21 cellular contexts compared by ENCODE assay signal in the genomic region with DNA sequence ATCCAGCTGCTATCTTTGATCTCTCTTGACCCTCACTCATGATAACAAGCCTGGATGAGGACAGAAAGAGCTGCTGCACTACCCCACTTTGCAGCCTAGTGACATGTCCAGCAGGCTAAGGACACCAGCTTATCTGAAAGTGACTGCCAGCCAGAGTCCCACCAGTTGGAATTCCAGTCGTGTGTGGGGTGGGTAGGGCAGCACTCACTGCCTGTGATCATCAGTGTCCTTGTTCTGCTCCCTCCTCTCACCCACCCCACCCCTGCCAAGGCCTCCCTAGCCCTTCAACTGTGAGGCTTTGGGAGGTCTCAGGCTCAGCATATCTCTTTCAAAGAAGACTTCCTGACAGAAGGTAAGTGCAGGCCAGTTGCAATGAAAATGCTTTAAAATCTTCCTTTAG. TPM values are rescaled to one million over a fixed set of nuclear protein-coding genes. Genes with fewer than 3 reads are reported as not detected.
DNase-seq lines count a peak whose midpoint lies in the region; ATAC-seq and TF ChIP-seq lines count a peak whose summit lies in the region.
"Had no signal": no experiment of that assay in that cellular context is flagged by ENCODE, and none has a peak within 500 bp of the region (broad histone marks: within the 10 kb centered on the region; RNA-seq: fewer than 3 reads in every experiment).

No MANE protein-coding gene starts in this region.

- H3K9me3 ChIP-seq in PC-9 (ENCODE audit: insufficient read depth, low read depth) (no peaks in the 10 kb centered on the region), trophoblast cell (ENCODE audit: insufficient read depth, low read depth, low read length) (no peaks in the 10 kb centered on the region), Karpas-422 (ENCODE audit: low read length) (no peaks in the 10 kb centered on the region)

- WGBS in trophoblast cell (ENCODE audit: extremely low coverage, insufficient coverage, insufficient read length), result no CpG with 5 or more reads among the region's 1 CpG

- peaks cover 32% of the 10 kb centered on the region for H3K4me1 Mint-ChIP-seq in GM23338
- H3K4me1 Mint-ChIP-seq: CD8-positive, alpha-beta memory T cell had no signal

- intact Hi-C loops in PC-9 (cut with micrococcal nuclease; ENCODE audit: unreplicated experiment), result no loop called here
- intact Hi-C loops in left ventricle myocardium superior (cut with micrococcal nuclease), result no loop called here

- H3K4me2 ChIP-seq in GM23338 (no peak overlapping the region), PC-9 (no peak overlapping the region), trophoblast cell (ENCODE audit: low read length) (no peak overlapping the region), Karpas-422 (ENCODE audit: low read depth, low read length, poor library complexity, severe bottlenecking) (no peak overlapping the region)

- peak overlapping the region; percentile 44 for H2AK5ac ChIP-seq in trophoblast cell (ENCODE audit: low read length)

- peak overlapping the region; percentile 50 for H4K91ac ChIP-seq in trophoblast cell (ENCODE audit: low read depth, low read length)

- H3K18ac ChIP-seq in trophoblast cell (ENCODE audit: low read length), result no peak overlapping the region

- DNase-seq in GM23338 (ENCODE audit: low spot score) (no peak), PC-9 (no peak), left ventricle myocardium superior (no peak), trophoblast cell (no peak), Karpas-422 (no peak), NCI-H1105 (lab: John Stamatoyannopoulos, UW) (no peak), HuH-7.5 (ENCODE audit: low spot score) (no peak)
- DNase-seq: ACHN; C1 segment of cervical spinal cord; CD8-positive, alpha-beta memory T cell; DMS53; EL; H7; KG1; NCI-H1092; NCI-H2081; NCI-H510A treated with DMSO at 0.1 percent for 48 hours; NCI-H774; OCI-M1; RPMI8226 had no signal

- H3F3A ChIP-seq in GM23338 (replicated peaks; ENCODE audit: low read depth) (no peaks in the 10 kb centered on the region), PC-9 (ENCODE audit: insufficient read depth, low read depth) (peaks cover 33% of the 10 kb centered on the region)

- H2BK120ac ChIP-seq in trophoblast cell (ENCODE audit: insufficient read depth, low read length, poor library complexity), result no peak overlapping the region

- CTCF ChIA-PET in PC-9 (lab: Charles Lee), result no interaction called here

- H3K27ac ChIP-seq in GM23338 (ENCODE audit: low read depth), result no peak overlapping the region
- H3K27ac ChIP-seq in PC-9, result peak overlapping the region; percentile 82
- no peak overlapping the region for H3K27ac ChIP-seq in trophoblast cell (ENCODE audit: low read depth, low read length)
- H3K27ac ChIP-seq in Karpas-422 (ENCODE audit: low read length), result no peak overlapping the region

- H3K9me3 Mint-ChIP-seq in GM23338, result peaks cover 10% of the 10 kb centered on the region

- H4K8ac ChIP-seq in trophoblast cell (ENCODE audit: low read depth, low read length), result no peak overlapping the region

- ATAC-seq in GM23338 (peak; percentile 54), left ventricle myocardium superior (peak; percentile 58)
- ATAC-seq: HepG2 had no signal

- H3K9ac ChIP-seq in trophoblast cell (ENCODE audit: low read length) (no peak overlapping the region), Karpas-422 (ENCODE audit: low read length) (no peak overlapping the region)

- no peak overlapping the region for H3K27ac Mint-ChIP-seq in GM23338
- H3K27ac Mint-ChIP-seq: CD8-positive, alpha-beta memory T cell had no signal

- TF ChIP-seq CTCF in GM23338 (conservative IDR thresholded peaks at IDR 0.05; ENCODE audit: low read depth in 2 of 2), result no peak
- TF ChIP-seq CTCF in PC-9 (conservative IDR thresholded peaks at IDR 0.05), result no peak

- no peak overlapping the region for H3K4me3 ChIP-seq in GM23338
- no peak overlapping the region for H3K4me3 ChIP-seq in PC-9
- H3K4me3 ChIP-seq in trophoblast cell (ENCODE audit: low read depth, low read length), result no peak overlapping the region
- no peak overlapping the region for H3K4me3 ChIP-seq in Karpas-422 (ENCODE audit: low read length)

- POLR2A ChIA-PET in PC-9 (lab: Charles Lee; ENCODE audit: unreplicated experiment), result no interaction called here

- H3K14ac ChIP-seq in trophoblast cell (ENCODE audit: low read length), result no peak overlapping the region

- H3K4me3 Mint-ChIP-seq in GM23338, result no peak overlapping the region
- H3K4me3 Mint-ChIP-seq: CD8-positive, alpha-beta memory T cell had no signal

- H2AFZ ChIP-seq in GM23338 (peak overlapping the region; percentile 33; the same call in 1 of the 2 replicates), PC-9 (no peak overlapping the region; the same call in 1 of the 2 replicates), trophoblast cell (ENCODE audit: insufficient read depth, low read length, poor library complexity) (no peak overlapping the region), Karpas-422 (ENCODE audit: low read length) (no peak overlapping the region)

- H3K9me2 ChIP-seq in GM23338 (ENCODE audit: insufficient read depth) (no peaks in the 10 kb centered on the region; the same call in 1 of the 2 replicates), PC-9 (ENCODE audit: insufficient read depth) (no peaks in the 10 kb centered on the region), Karpas-422 (replicated peaks; ENCODE audit: insufficient read depth, low read length) (no peaks in the 10 kb centered on the region)

- peak overlapping the region; percentile 78 for H2BK12ac ChIP-seq in trophoblast cell (ENCODE audit: low read length)

- H3K4ac ChIP-seq in trophoblast cell (ENCODE audit: low read depth, low read length), result no peak overlapping the region

- H4K12ac ChIP-seq in trophoblast cell (ENCODE audit: low read depth, low read length), result no peak overlapping the region

- H3K36me3 ChIP-seq in GM23338 (ENCODE audit: insufficient read depth), result no peaks in the 10 kb centered on the region
- H3K36me3 ChIP-seq in PC-9 (ENCODE audit: low read depth), result no peaks in the 10 kb centered on the region
- no peaks in the 10 kb centered on the region for H3K36me3 ChIP-seq in trophoblast cell (ENCODE audit: control insufficient read depth in 1 of 2, insufficient read depth in 2 of 2, low read length in 2 of 2)
- no peaks in the 10 kb centered on the region for H3K36me3 ChIP-seq in Karpas-422 (ENCODE audit: insufficient read depth, low read length)

- H3K79me2 ChIP-seq in GM23338 (replicated peaks; ENCODE audit: insufficient read depth) (no peaks in the 10 kb centered on the region), PC-9 (ENCODE audit: low read depth) (no peaks in the 10 kb centered on the region), trophoblast cell (ENCODE audit: control insufficient read depth, insufficient read depth, low read length, poor library complexity) (no peaks in the 10 kb centered on the region), Karpas-422 (ENCODE audit: low read length) (no peaks in the 10 kb centered on the region)

- BruUV-seq in PC-9 (replicated peaks; lab: Mats Ljungman, UMichigan), result no TSS peak

- H3K27me3 ChIP-seq in GM23338 (ENCODE audit: insufficient read depth) (no peaks in the 10 kb centered on the region), PC-9 (ENCODE audit: insufficient read depth, low read depth) (no peaks in the 10 kb centered on the region), trophoblast cell (ENCODE audit: insufficient read depth, low read length) (no peaks in the 10 kb centered on the region), Karpas-422 (ENCODE audit: low read length) (no peaks in the 10 kb centered on the region)

- no peak overlapping the region for H2BK5ac ChIP-seq in trophoblast cell (ENCODE audit: low read depth, low read length, poor library complexity)

- H4K20me1 ChIP-seq in GM23338 (replicated peaks; ENCODE audit: insufficient read depth) (no peaks in the 10 kb centered on the region), PC-9 (ENCODE audit: insufficient read depth) (no peaks in the 10 kb centered on the region), Karpas-422 (ENCODE audit: insufficient read depth, low read depth, low read length) (no peaks in the 10 kb centered on the region)

- H3K27me3 Mint-ChIP-seq in GM23338 (ENCODE audit: insufficient read depth, low read depth, poor library complexity), result peaks cover 2% of the 10 kb centered on the region

- H3K79me1 ChIP-seq in trophoblast cell (ENCODE audit: low read length), result no peaks in the 10 kb centered on the region

- H3K23ac ChIP-seq in trophoblast cell (ENCODE audit: low read length), result no peak overlapping the region

- peaks cover 25% of the 10 kb centered on the region for H3K4me1 ChIP-seq in GM23338 (ENCODE audit: insufficient read depth)
- peaks cover 35% of the 10 kb centered on the region for H3K4me1 ChIP-seq in PC-9 (replicated peaks; ENCODE audit: insufficient read depth)
- H3K4me1 ChIP-seq in trophoblast cell (ENCODE audit: control insufficient read depth in 1 of 2, insufficient read depth in 2 of 2, low read length in 2 of 2), result peaks cover 4 to 6% of the 10 kb centered on the region in 2 experiments
- no peaks in the 10 kb centered on the region; the same call in 1 of the 2 replicates for H3K4me1 ChIP-seq in Karpas-422 (ENCODE audit: low read length)

- H3K36me3 Mint-ChIP-seq in GM23338 (ENCODE audit: low read depth), result peaks cover 8% of the 10 kb centered on the region; the same call in 2 of the 3 replicates
- H3K36me3 Mint-ChIP-seq: CD8-positive, alpha-beta memory T cell had no signal

TF ChIP-seq in GM23338, 12 proteins besides CTCF, POLR2A, EP300 and RAD21:
- no peak for TF ChIP-seq POLR2AphosphoS5 (IDR thresholded peaks at IDR 0.05; ENCODE audit: low read depth)

RNA-seq across cellular contexts. Expression of gene NMNAT2, which starts 15.5 kb away (rescaled TPM):
- total RNA-seq in GM23338 (2014; rRNA removed; shearing (Covaris generic)), result 8.5 and 10.0 TPM in 2 replicates
- 3.6 and 3.8 TPM in 2 replicates for polyA plus RNA-seq in GM23338 (2016; fragmentation: Nextera tagmentation; extraction: Ambion mirVana)
- total RNA-seq in PC-9 (2021) (22.5 and 29.2 TPM in 2 replicates), left ventricle myocardium superior (1.2 TPM)
- 39.8 and 40.2 TPM in 2 replicates for polyA plus RNA-seq in trophoblast cell (2013)
- not detected in 2 replicates for total RNA-seq in Karpas-422 (2014; rRNA removed; shearing (Covaris generic); ENCODE audit: low replicate concordance)
- total RNA-seq: CD8-positive, alpha-beta memory T cell; HepG2 had no signal
- polyA plus RNA-seq: CD8-positive, alpha-beta memory T cell; HepG2 had no signal

RNA-seq across cellular contexts. Expression of gene SMG7, which starts 38.6 kb away (rescaled TPM):
- total RNA-seq in GM23338 (2014; rRNA removed; shearing (Covaris generic)), result 79.4 and 96.4 TPM in 2 replicates
- polyA plus RNA-seq in GM23338 (2016; fragmentation: Nextera tagmentation; extraction: Ambion mirVana), result 33.0 and 33.2 TPM in 2 replicates
- total RNA-seq in PC-9 (2021) (56.0 and 72.9 TPM in 2 replicates), left ventricle myocardium superior (49.4 TPM)
- 104 and 105 TPM in 2 replicates for polyA plus RNA-seq in trophoblast cell (2013)
- 41.1 and 99.7 TPM in 2 replicates for total RNA-seq in Karpas-422 (2014; rRNA removed; shearing (Covaris generic); ENCODE audit: low replicate concordance)
